Comparison of ENCODE assay signal across 8 cellular contexts in genomic region chr17:7021993-7022778, GRCh38. TPM values are rescaled to one million over a fixed set of nuclear protein-coding genes. Genes with fewer than 3 reads are reported as not detected.
DNase-seq lines count a peak whose midpoint lies in the region; ATAC-seq, FAIRE-seq and TF ChIP-seq lines count a peak whose summit lies in the region.

No MANE protein-coding gene starts in this region.

- H3K4me3 ChIP-seq in coronary artery (peak overlapping the region; percentile 51), HepG2 (replicated peaks in 1 of 3; ENCODE audit: insufficient read depth in 1 of 3, low read depth in 2 of 3, low read length in 3 of 3) (peak overlapping the region; percentile 58 to 73 (median 71))

- peaks cover 0 to 7% of the 10 kb centered on the region in 2 experiments; a peak in 4 of 5 replicates for H3K27me3 ChIP-seq in HepG2 (ENCODE audit: control insufficient read depth in 1 of 2, insufficient read depth in 2 of 2, low read length in 2 of 2)

- no TSS peak for BruUV-seq in HepG2 (replicated peaks; lab: Mats Ljungman, UMichigan)

- no peaks in the 10 kb centered on the region for H4K20me1 ChIP-seq in HepG2 (ENCODE audit: insufficient read depth, low read length)

- H3K9me3 ChIP-seq in HepG2 (ENCODE audit: low read length) = no peaks in the 10 kb centered on the region

- 14% methylated on average over 22 of the region's 53 CpGs for WGBS in HepG2 (ENCODE audit: low lambda C conversion rate)

- H3K36me3 Mint-ChIP-seq in activated CD4-positive, alpha-beta T cell treated with anti-CD3 and anti-CD28 coated beads for 36 hours (ENCODE audit: low read depth) = peaks cover 6% of the 10 kb centered on the region

- in situ Hi-C loops in HepG2 (cut with HindIII; ENCODE audit: extremely low pct_ligation_motif_present, low pct_unique_long_range_greater_than_20kb) = no loop called here

- POLR2A ChIA-PET in activated CD4-positive, alpha-beta T cell treated with anti-CD3 and anti-CD28 coated beads for 36 hours (lab: Charles Lee) = interaction anchor here (0.6 to 0.8 kb wide), 2 partner anchors 14 to 459 kb away, joined by 4 to 5 read pairs; partner anchors contain the start of gene SLC16A13
- POLR2A ChIA-PET in HepG2 (lab: Yijun Ruan, JAX) = interaction anchor here (0.7 to 1.7 kb wide), 4 partner anchors 10 to 23 kb away, joined by 3 to 14 read pairs (median 7); partner anchors contain the start of genes RNASEK and SLC16A13

- TF ChIP-seq EP300 in HepG2 (IDR thresholded peaks at IDR 0.05; ENCODE audit: low read depth in 2 of 2, low read length in 2 of 2) (no peak), HepG2 (CRISPR knock-in tag; IDR thresholded peaks at IDR 0.05; ENCODE audit: borderline replicate concordance) (0 out of 2 replicates have a peak, but pooled peaks have one; percentile 23)

- H3K36me3 ChIP-seq in HepG2 (replicated peaks in 1 of 2; ENCODE audit: control insufficient read depth in 1 of 2, insufficient read depth in 2 of 2, low read length in 2 of 2) = no peaks in the 10 kb centered on the region

- H3K4me3 Mint-ChIP-seq in activated CD4-positive, alpha-beta T cell treated with anti-CD3 and anti-CD28 coated beads for 36 hours = peak overlapping the region; percentile 44

- H3K9me3 Mint-ChIP-seq in activated CD4-positive, alpha-beta T cell treated with anti-CD3 and anti-CD28 coated beads for 36 hours (ENCODE audit: low read depth) = no peaks in the 10 kb centered on the region

- peak overlapping the region; percentile 79 for H2AFZ ChIP-seq in HepG2 (ENCODE audit: low read length)

- peaks cover 12% of the 10 kb centered on the region for H3K27me3 Mint-ChIP-seq in activated CD4-positive, alpha-beta T cell treated with anti-CD3 and anti-CD28 coated beads for 36 hours

- TF ChIP-seq CTCF in GM12873 (IDR thresholded peaks at IDR 0.05; ENCODE audit: insufficient read depth, low read depth, low read length, missing control alignments) = peak; percentile 93
- TF ChIP-seq CTCF in coronary artery (IDR thresholded peaks at IDR 0.05) = peak; percentile 97
- peak; percentile 97 for TF ChIP-seq CTCF in HepG2 (CRISPR knock-in tag; IDR thresholded peaks at IDR 0.05)

- H3K4me2 ChIP-seq in HepG2 (ENCODE audit: low read depth, low read length) = peak overlapping the region; percentile 100

- no peaks in the 10 kb centered on the region for H3K79me2 ChIP-seq in HepG2 (ENCODE audit: insufficient read depth, low read length)

- peak; percentile 23 for FAIRE-seq in HepG2 (lab: Jason Lieb, UNC)

- ATAC-seq in HG02759 (IDR thresholded peaks at IDR 0.05; ENCODE audit: unreplicated experiment) (peak; percentile 81), HepG2 (peak; percentile 85), GM19467 (IDR thresholded peaks at IDR 0.05; ENCODE audit: unreplicated experiment) (no peak)
- ATAC-seq in activated CD4-positive, alpha-beta T cell treated with anti-CD3 and anti-CD28 coated beads for 36 hours = peak; percentile 79

- peak overlapping the region; percentile 55 for H3K27ac Mint-ChIP-seq in activated CD4-positive, alpha-beta T cell treated with anti-CD3 and anti-CD28 coated beads for 36 hours

- H3K27ac ChIP-seq in coronary artery = peak overlapping the region; percentile 8 to 85
- H3K27ac ChIP-seq in HepG2 (ENCODE audit: extremely low read length, insufficient read depth, low read length) = no peak overlapping the region

- H3K4me1 ChIP-seq in HepG2 (ENCODE audit: insufficient read depth, low read length) = peaks cover 55% of the 10 kb centered on the region

- H3K9ac ChIP-seq in HepG2 (ENCODE audit: insufficient read depth, low read depth, low read length) = peak overlapping the region; percentile 48

- H3K4me1 Mint-ChIP-seq in activated CD4-positive, alpha-beta T cell treated with anti-CD3 and anti-CD28 coated beads for 36 hours = peaks cover 43% of the 10 kb centered on the region

- CTCF ChIA-PET in activated CD4-positive, alpha-beta T cell treated with anti-CD3 and anti-CD28 coated beads for 36 hours (lab: Charles Lee) = interaction anchor here (0.6 to 5.0 kb wide), 29 partner anchors 9 to 651 kb away, joined by 3 to 23 read pairs (median 4); partner anchors contain the start of genes RNASEK and SLC16A13
- CTCF ChIA-PET in HepG2 (lab: Yijun Ruan, JAX; ENCODE audit: low intra/inter-chr PET ratio, low total read pairs) = interaction anchor here (1.8 to 2.8 kb wide), 3 partner anchors 18 to 179 kb away, joined by 6 to 23 read pairs (median 6); no protein-coding TSS in a partner anchor

- TF ChIP-seq RAD21 in HepG2 (CRISPR knock-in tag; IDR thresholded peaks at IDR 0.05) = peak; percentile 94

- TF ChIP-seq POLR2A in HepG2 (IDR thresholded peaks at IDR 0.05; ENCODE audit: insufficient read depth in 1 of 2, low read depth in 2 of 2, low read length in 2 of 2) = no peak

- DNase-seq in NCI-H2171 (lab: John Stamatoyannopoulos, UW) (peak; percentile 41), coronary artery (ENCODE audit: low spot score) (peak; percentile 77), HepG2 (ENCODE audit: low spot score) (no peak)
- peak; percentile 89 for DNase-seq in activated CD4-positive, alpha-beta T cell treated with anti-CD3 and anti-CD28 coated beads for 36 hours
- peak; percentile 80 for DNase-seq in stimulated activated CD4-positive, alpha-beta T cell treated with anti-CD3 and anti-CD28 coated beads, Interleukin-4, amount 100 ng/mL, for 24 hours

- intact Hi-C loops in activated CD4-positive, alpha-beta T cell treated with anti-CD3 and anti-CD28 coated beads for 36 hours (cut with DNase I, micrococcal nuclease) = loop anchor here (1.0 kb wide), 2 partner anchors 108 to 111 kb away; no protein-coding TSS in a partner anchor
- intact Hi-C loops in HepG2 (cut with micrococcal nuclease; ENCODE audit: unreplicated experiment) = loop anchor here (1.0 to 10.0 kb wide), 3 partner anchors 18 to 177 kb away; no protein-coding TSS in a partner anchor

RNA-seq across cellular contexts. Expression of gene BCL6B, which starts 0.7 kb away (rescaled TPM):
- total RNA-seq in activated CD4-positive, alpha-beta T cell treated with anti-CD3 and anti-CD28 coated beads for 36 hours = under 1 TPM; 0.27 to 0.46 TPM
- total RNA-seq in HepG2 (2016; rRNA removed; fragmentation: Illumina TruSeq; extraction: Trizol) = not detected in 2 replicates
- not detected in 2 replicates for total RNA-seq in HepG2 (2016; cell fraction: cytosol; rRNA removed; fragmentation: Illumina TruSeq; extraction: Trizol; ENCODE audit: low read depth)
- not detected in 2 replicates for total RNA-seq in HepG2 (2016; cell fraction: insoluble cytoplasmic fraction; rRNA removed; fragmentation: Illumina TruSeq; extraction: Trizol)
- total RNA-seq in HepG2 (2016; cell fraction: membrane; rRNA removed; fragmentation: Illumina TruSeq; extraction: Trizol) = not detected in 2 replicates
- not detected in 2 replicates for total RNA-seq in HepG2 (2016; cell fraction: nucleus; rRNA removed; fragmentation: Illumina TruSeq; extraction: Trizol)
- not detected in 2 replicates for polyA plus RNA-seq in HepG2 (2011; rRNA removed)
- polyA plus RNA-seq in HepG2 (2011; cell fraction: cytosol; rRNA removed) = not detected in 2 replicates
- not detected in 2 replicates for polyA plus RNA-seq in HepG2 (2011; cell fraction: nucleus; rRNA removed)
- not detected in 2 replicates for polyA plus RNA-seq in HepG2 (2012)
- polyA plus RNA-seq in HepG2 (2016; cell fraction: cytosol; fragmentation: Illumina TruSeq; extraction: Trizol; ENCODE audit: low read depth) = not detected in 2 replicates
- polyA plus RNA-seq in HepG2 (2016; cell fraction: insoluble cytoplasmic fraction; fragmentation: Illumina TruSeq; extraction: Trizol; ENCODE audit: low read depth) = not detected in 2 replicates
- not detected in 2 replicates for polyA plus RNA-seq in HepG2 (2016; cell fraction: membrane; fragmentation: Illumina TruSeq; extraction: Trizol; ENCODE audit: low read depth)
- polyA plus RNA-seq in HepG2 (2016; cell fraction: nucleus; fragmentation: Illumina TruSeq; extraction: Trizol; ENCODE audit: insufficient read depth, low read depth) = not detected in 2 replicates
- not detected in 2 replicates for polyA minus RNA-seq in HepG2 (2011; rRNA and poly(A)+ RNA removed; ENCODE audit: low replicate concordance)
- polyA minus RNA-seq in HepG2 (2011; cell fraction: cytosol; rRNA and poly(A)+ RNA removed) = not detected in 2 replicates
- not detected in 2 replicates for polyA minus RNA-seq in HepG2 (2011; cell fraction: nucleus; rRNA and poly(A)+ RNA removed)

RNA-seq across cellular contexts. Expression of gene RNASEK, which starts 9.8 kb away (rescaled TPM):
- 100 to 1,000 TPM; 112 to 145 TPM for total RNA-seq in activated CD4-positive, alpha-beta T cell treated with anti-CD3 and anti-CD28 coated beads for 36 hours
- 41.5 and 57.2 TPM in 2 replicates for total RNA-seq in HepG2 (2016; rRNA removed; fragmentation: Illumina TruSeq; extraction: Trizol)
- 41.7 and 49.8 TPM in 2 replicates for total RNA-seq in HepG2 (2016; cell fraction: cytosol; rRNA removed; fragmentation: Illumina TruSeq; extraction: Trizol; ENCODE audit: low read depth)
- 33.3 and 56.0 TPM in 2 replicates for total RNA-seq in HepG2 (2016; cell fraction: insoluble cytoplasmic fraction; rRNA removed; fragmentation: Illumina TruSeq; extraction: Trizol)
- total RNA-seq in HepG2 (2016; cell fraction: membrane; rRNA removed; fragmentation: Illumina TruSeq; extraction: Trizol) = 52.1 and 66.6 TPM in 2 replicates
- total RNA-seq in HepG2 (2016; cell fraction: nucleus; rRNA removed; fragmentation: Illumina TruSeq; extraction: Trizol) = 29.6 and 42.0 TPM in 2 replicates
- 113 and 121 TPM in 2 replicates for polyA plus RNA-seq in HepG2 (2011; rRNA removed)
- 136 and 149 TPM in 2 replicates for polyA plus RNA-seq in HepG2 (2011; cell fraction: cytosol; rRNA removed)
- 49.9 and 54.4 TPM in 2 replicates for polyA plus RNA-seq in HepG2 (2011; cell fraction: nucleus; rRNA removed)
- polyA plus RNA-seq in HepG2 (2012) = 189 and 246 TPM in 2 replicates
- 191 and 227 TPM in 2 replicates for polyA plus RNA-seq in HepG2 (2016; cell fraction: cytosol; fragmentation: Illumina TruSeq; extraction: Trizol; ENCODE audit: low read depth)
- polyA plus RNA-seq in HepG2 (2016; cell fraction: insoluble cytoplasmic fraction; fragmentation: Illumina TruSeq; extraction: Trizol; ENCODE audit: low read depth) = 118 and 137 TPM in 2 replicates
- polyA plus RNA-seq in HepG2 (2016; cell fraction: membrane; fragmentation: Illumina TruSeq; extraction: Trizol; ENCODE audit: low read depth) = 209 and 217 TPM in 2 replicates
- polyA plus RNA-seq in HepG2 (2016; cell fraction: nucleus; fragmentation: Illumina TruSeq; extraction: Trizol; ENCODE audit: insufficient read depth, low read depth) = 191 and 216 TPM in 2 replicates
- polyA minus RNA-seq in HepG2 (2011; rRNA and poly(A)+ RNA removed; ENCODE audit: low replicate concordance) = 81.4 and 128 TPM in 2 replicates
- polyA minus RNA-seq in HepG2 (2011; cell fraction: cytosol; rRNA and poly(A)+ RNA removed) = 63.8 and 65.2 TPM in 2 replicates
- polyA minus RNA-seq in HepG2 (2011; cell fraction: nucleus; rRNA and poly(A)+ RNA removed) = 32.3 and 33.3 TPM in 2 replicates

RNA-seq across cellular contexts. Expression of gene SLC16A13, which starts 13.6 kb away (rescaled TPM):
- total RNA-seq in activated CD4-positive, alpha-beta T cell treated with anti-CD3 and anti-CD28 coated beads for 36 hours = 1 to 10 TPM; 8.3 to 9.6 TPM
- total RNA-seq in HepG2 (2016; rRNA removed; fragmentation: Illumina TruSeq; extraction: Trizol) = 1.9 and 3.0 TPM in 2 replicates
- total RNA-seq in HepG2 (2016; cell fraction: cytosol; rRNA removed; fragmentation: Illumina TruSeq; extraction: Trizol; ENCODE audit: low read depth) = 0.51 and 0.71 TPM in 2 replicates
- 1.8 and 3.1 TPM in 2 replicates for total RNA-seq in HepG2 (2016; cell fraction: insoluble cytoplasmic fraction; rRNA removed; fragmentation: Illumina TruSeq; extraction: Trizol)
- total RNA-seq in HepG2 (2016; cell fraction: membrane; rRNA removed; fragmentation: Illumina TruSeq; extraction: Trizol) = 1.5 and 1.6 TPM in 2 replicates
- total RNA-seq in HepG2 (2016; cell fraction: nucleus; rRNA removed; fragmentation: Illumina TruSeq; extraction: Trizol) = 5.5 and 6.1 TPM in 2 replicates
- 2.2 and 3.4 TPM in 2 replicates for polyA plus RNA-seq in HepG2 (2011; rRNA removed)
- polyA plus RNA-seq in HepG2 (2011; cell fraction: cytosol; rRNA removed) = 2.1 and 2.2 TPM in 2 replicates
- polyA plus RNA-seq in HepG2 (2011; cell fraction: nucleus; rRNA removed) = 6.8 and 9.2 TPM in 2 replicates
- 5.4 and 8.2 TPM in 2 replicates for polyA plus RNA-seq in HepG2 (2012)
- 0.70 and 1.4 TPM in 2 replicates for polyA plus RNA-seq in HepG2 (2016; cell fraction: cytosol; fragmentation: Illumina TruSeq; extraction: Trizol; ENCODE audit: low read depth)
- polyA plus RNA-seq in HepG2 (2016; cell fraction: insoluble cytoplasmic fraction; fragmentation: Illumina TruSeq; extraction: Trizol; ENCODE audit: low read depth) = 5.9 and 6.3 TPM in 2 replicates
- 1.7 TPM in 2 replicates for polyA plus RNA-seq in HepG2 (2016; cell fraction: membrane; fragmentation: Illumina TruSeq; extraction: Trizol; ENCODE audit: low read depth)
- polyA plus RNA-seq in HepG2 (2016; cell fraction: nucleus; fragmentation: Illumina TruSeq; extraction: Trizol; ENCODE audit: insufficient read depth, low read depth) = 15.2 and 15.6 TPM in 2 replicates
- polyA minus RNA-seq in HepG2 (2011; rRNA and poly(A)+ RNA removed; ENCODE audit: low replicate concordance) = 4.8 and 7.6 TPM in 2 replicates
- 2.9 and 4.4 TPM in 2 replicates for polyA minus RNA-seq in HepG2 (2011; cell fraction: cytosol; rRNA and poly(A)+ RNA removed)
- polyA minus RNA-seq in HepG2 (2011; cell fraction: nucleus; rRNA and poly(A)+ RNA removed) = 3.1 and 5.2 TPM in 2 replicates

RNA-seq across cellular contexts. Expression of gene SLC16A11, which starts 21.7 kb away (rescaled TPM):
- 1 to 10 TPM; 1.2 to 1.5 TPM for total RNA-seq in activated CD4-positive, alpha-beta T cell treated with anti-CD3 and anti-CD28 coated beads for 36 hours
- not detected in 2 replicates for total RNA-seq in HepG2 (2016; rRNA removed; fragmentation: Illumina TruSeq; extraction: Trizol)
- not detected in 2 replicates for total RNA-seq in HepG2 (2016; cell fraction: cytosol; rRNA removed; fragmentation: Illumina TruSeq; extraction: Trizol; ENCODE audit: low read depth)
- not detected in 2 replicates for total RNA-seq in HepG2 (2016; cell fraction: insoluble cytoplasmic fraction; rRNA removed; fragmentation: Illumina TruSeq; extraction: Trizol)
- total RNA-seq in HepG2 (2016; cell fraction: membrane; rRNA removed; fragmentation: Illumina TruSeq; extraction: Trizol) = not detected in 2 replicates
- total RNA-seq in HepG2 (2016; cell fraction: nucleus; rRNA removed; fragmentation: Illumina TruSeq; extraction: Trizol) = not detected in 2 replicates
- polyA plus RNA-seq in HepG2 (2011; rRNA removed) = not detected in 2 replicates
- polyA plus RNA-seq in HepG2 (2011; cell fraction: cytosol; rRNA removed) = not detected in 2 replicates
- polyA plus RNA-seq in HepG2 (2011; cell fraction: nucleus; rRNA removed) = not detected in 2 replicates
- 0.27 and 0.29 TPM in 2 replicates for polyA plus RNA-seq in HepG2 (2012)
- polyA plus RNA-seq in HepG2 (2016; cell fraction: cytosol; fragmentation: Illumina TruSeq; extraction: Trizol; ENCODE audit: low read depth) = not detected in 2 replicates
- not detected in 2 replicates for polyA plus RNA-seq in HepG2 (2016; cell fraction: insoluble cytoplasmic fraction; fragmentation: Illumina TruSeq; extraction: Trizol; ENCODE audit: low read depth)
- polyA plus RNA-seq in HepG2 (2016; cell fraction: membrane; fragmentation: Illumina TruSeq; extraction: Trizol; ENCODE audit: low read depth) = not detected in 2 replicates
- polyA plus RNA-seq in HepG2 (2016; cell fraction: nucleus; fragmentation: Illumina TruSeq; extraction: Trizol; ENCODE audit: insufficient read depth, low read depth) = not detected in 2 replicates
- polyA minus RNA-seq in HepG2 (2011; rRNA and poly(A)+ RNA removed; ENCODE audit: low replicate concordance) = not detected in 2 replicates
- not detected in 2 replicates for polyA minus RNA-seq in HepG2 (2011; cell fraction: cytosol; rRNA and poly(A)+ RNA removed)
- not detected in 2 replicates for polyA minus RNA-seq in HepG2 (2011; cell fraction: nucleus; rRNA and poly(A)+ RNA removed)

RNA-seq across cellular contexts. Expression of gene ALOX12, which starts 26.3 kb away (rescaled TPM):
- total RNA-seq in activated CD4-positive, alpha-beta T cell treated with anti-CD3 and anti-CD28 coated beads for 36 hours = not detected
- not detected in 2 replicates for total RNA-seq in HepG2 (2016; rRNA removed; fragmentation: Illumina TruSeq; extraction: Trizol)
- not detected in 2 replicates for total RNA-seq in HepG2 (2016; cell fraction: cytosol; rRNA removed; fragmentation: Illumina TruSeq; extraction: Trizol; ENCODE audit: low read depth)
- not detected in 2 replicates for total RNA-seq in HepG2 (2016; cell fraction: insoluble cytoplasmic fraction; rRNA removed; fragmentation: Illumina TruSeq; extraction: Trizol)
- not detected in 2 replicates for total RNA-seq in HepG2 (2016; cell fraction: membrane; rRNA removed; fragmentation: Illumina TruSeq; extraction: Trizol)
- total RNA-seq in HepG2 (2016; cell fraction: nucleus; rRNA removed; fragmentation: Illumina TruSeq; extraction: Trizol) = not detected in 2 replicates
- polyA plus RNA-seq in HepG2 (2011; rRNA removed) = not detected in 2 replicates
- not detected in 2 replicates for polyA plus RNA-seq in HepG2 (2011; cell fraction: cytosol; rRNA removed)
- polyA plus RNA-seq in HepG2 (2011; cell fraction: nucleus; rRNA removed) = not detected in 2 replicates
- polyA plus RNA-seq in HepG2 (2012) = 0.60 and 0.94 TPM in 2 replicates
- not detected in 2 replicates for polyA plus RNA-seq in HepG2 (2016; cell fraction: cytosol; fragmentation: Illumina TruSeq; extraction: Trizol; ENCODE audit: low read depth)
- polyA plus RNA-seq in HepG2 (2016; cell fraction: insoluble cytoplasmic fraction; fragmentation: Illumina TruSeq; extraction: Trizol; ENCODE audit: low read depth) = not detected in 2 replicates
- not detected in 2 replicates for polyA plus RNA-seq in HepG2 (2016; cell fraction: membrane; fragmentation: Illumina TruSeq; extraction: Trizol; ENCODE audit: low read depth)
- polyA plus RNA-seq in HepG2 (2016; cell fraction: nucleus; fragmentation: Illumina TruSeq; extraction: Trizol; ENCODE audit: insufficient read depth, low read depth) = not detected in 2 replicates
- not detected in 2 replicates for polyA minus RNA-seq in HepG2 (2011; rRNA and poly(A)+ RNA removed; ENCODE audit: low replicate concordance)
- polyA minus RNA-seq in HepG2 (2011; cell fraction: cytosol; rRNA and poly(A)+ RNA removed) = not detected in 2 replicates
- not detected in 2 replicates for polyA minus RNA-seq in HepG2 (2011; cell fraction: nucleus; rRNA and poly(A)+ RNA removed)
